In genomic region chr2:88641330-88641729, GRCh38 we compare ENCODE assay signal across 23 cellular contexts.
"Had no signal": no experiment of that assay in that cellular context is flagged by ENCODE, and none has a peak within 500 bp of the region (broad histone marks: within the 10 kb centered on the region; RNA-seq: fewer than 3 reads in every experiment).

No MANE protein-coding gene starts in this region.

- H3K27ac ChIP-seq: heart left ventricle, ovary, right atrium auricular region, sigmoid colon, skin epidermis, suprapubic skin, thyroid gland, uterus had no signal

- H3K4me1 Mint-ChIP-seq: neural crest cell had no signal

- H3K27me3 Mint-ChIP-seq: type B pancreatic cell had no signal

- H3K9me3 ChIP-seq: right atrium auricular region, sigmoid colon, suprapubic skin, thyroid gland, uterus had no signal

- H3K4me3 Mint-ChIP-seq: naive B cell, neural crest cell, type B pancreatic cell had no signal

- H3K4me3 ChIP-seq: heart left ventricle, ovary, right atrium auricular region, sigmoid colon, skin epidermis, suprapubic skin, thyroid gland, uterus had no signal

- H3K36me3 Mint-ChIP-seq: type B pancreatic cell had no signal

- DNase-seq: effector memory CD4-positive, alpha-beta T cell; heart left ventricle; hippocampal formation; kidney glomerular epithelial cell; mesendoderm; naive B cell; nucleus accumbens; ovary; sigmoid colon; stimulated activated CD4-positive, alpha-beta T cell treated with anti-CD3 and anti-CD28 coated beads, Interleukin-2, amount 100 ng/mL, for 24 hours; stimulated activated CD4-positive, alpha-beta T cell treated with anti-CD3 and anti-CD28 coated beads, Interleukin-4, amount 100 ng/mL, for 4 hours; stimulated activated naive CD4-positive, alpha-beta T cell; thyroid gland; uterus had no signal

- H3K4me1 ChIP-seq: heart left ventricle, right atrium auricular region, sigmoid colon, suprapubic skin, thyroid gland, uterus had no signal

- H3K27me3 ChIP-seq: heart left ventricle, ovary, right atrium auricular region, sigmoid colon, suprapubic skin, thyroid gland, uterus had no signal

- ATAC-seq: esophagus mucosa had no signal

- FAIRE-seq: endometrium, frontal cortex, islet of Langerhans had no signal

- H3K9me3 Mint-ChIP-seq: type B pancreatic cell had no signal

- H3K27ac Mint-ChIP-seq: naive B cell, type B pancreatic cell had no signal

- H3K36me3 ChIP-seq: heart left ventricle, ovary, right atrium auricular region, sigmoid colon, suprapubic skin, thyroid gland, uterus had no signal
